ENCODE assay signal across 35 cellular contexts in the genomic region with DNA sequence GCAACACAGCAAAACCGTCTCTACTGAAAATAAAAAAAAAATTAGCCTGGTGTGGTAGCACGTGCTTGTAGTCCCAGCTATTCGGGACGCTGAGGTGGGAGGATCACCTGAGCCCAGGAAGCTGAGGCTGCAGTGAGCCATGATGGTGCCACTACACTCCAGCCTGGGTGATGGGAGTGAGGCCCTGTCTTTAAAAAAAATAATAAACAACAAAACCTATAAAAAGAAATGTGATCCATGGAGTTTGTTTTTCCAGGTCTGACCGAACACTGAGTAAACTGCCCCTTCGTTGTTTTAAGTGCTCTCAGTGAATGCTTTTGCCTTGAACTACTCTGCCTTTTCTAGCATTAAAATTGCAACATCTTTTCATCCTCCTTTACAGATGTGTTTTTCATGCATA.
"Had no signal": no experiment of that assay in that cellular context is flagged by ENCODE, and none has a peak within 500 bp of the region (broad histone marks: within the 10 kb centered on the region; RNA-seq: fewer than 3 reads in every experiment).

No MANE protein-coding gene starts in this region.

- H3K4me2 ChIP-seq: KMS-11, PC-9 had no signal

- H3K9me3 Mint-ChIP-seq: activated CD4-positive, alpha-beta memory T cell treated with anti-CD3 and anti-CD28 coated beads, Interleukin-2, amount 10 ng/mL, durations not matched to agents 7 days and 5 days; activated naive CD4-positive, alpha-beta T cell treated with anti-CD3 and anti-CD28 coated beads, Interleukin-2, amount 50 U/mL, for 24 hours; activated naive CD8-positive, alpha-beta T cell treated with anti-CD3 and anti-CD28 coated beads, Interleukin-2, amount 10 ng/mL, durations not matched to agents 7 days and 5 days; activated T-helper 2 cell treated with anti-CD3 and anti-CD28 coated beads, Interferon-gamma antibody, Interleukin-2, Interleukin-4, amounts not matched to agents 10 μg/mL and 5 μg/mL and 100 μg/mL, durations not matched to agents 14 hours and 24 hours and 36 hours; T-cell had no signal

- H3K4me1 Mint-ChIP-seq: activated naive CD4-positive, alpha-beta T cell treated with anti-CD3 and anti-CD28 coated beads, Interleukin-2, amount 50 U/mL, for 24 hours had no signal

- H3K4me3 Mint-ChIP-seq: activated CD4-positive, alpha-beta memory T cell treated with anti-CD3 and anti-CD28 coated beads, Interleukin-2, amount 10 ng/mL, durations not matched to agents 7 days and 5 days; activated CD8-positive, alpha-beta memory T cell treated with anti-CD3 and anti-CD28 coated beads, Interleukin-2, amount 10 ng/mL, durations not matched to agents 7 days and 5 days; activated naive CD4-positive, alpha-beta T cell treated with anti-CD3 and anti-CD28 coated beads, Interleukin-2, amount 50 U/mL, for 24 hours; activated naive CD8-positive, alpha-beta T cell treated with anti-CD3 and anti-CD28 coated beads, Interleukin-2, amount 10 ng/mL, durations not matched to agents 7 days and 5 days; T-cell had no signal

- H3K27me3 ChIP-seq: ascending aorta, cardiac muscle cell had no signal

- H3K4me3 ChIP-seq: ascending aorta, cardiac muscle cell, PC-9 had no signal

- ATAC-seq: activated CD8-positive, alpha-beta memory T cell treated with anti-CD3 and anti-CD28 coated beads, Interleukin-2, amount 10 ng/mL, durations not matched to agents 7 days and 5 days; Right ventricle myocardium inferior; SK-N-SH treated with all-trans-retinoic acid at 6 μM for 48 hours; T-cell had no signal

- H3K27me3 Mint-ChIP-seq: activated CD4-positive, alpha-beta memory T cell treated with anti-CD3 and anti-CD28 coated beads, Interleukin-2, amount 10 ng/mL, durations not matched to agents 7 days and 5 days; activated CD8-positive, alpha-beta memory T cell treated with anti-CD3 and anti-CD28 coated beads, Interleukin-2, amount 10 ng/mL, durations not matched to agents 7 days and 5 days; activated naive CD4-positive, alpha-beta T cell treated with anti-CD3 and anti-CD28 coated beads, Interleukin-2, amount 50 U/mL, for 24 hours; activated naive CD8-positive, alpha-beta T cell treated with anti-CD3 and anti-CD28 coated beads, Interleukin-2, amount 10 ng/mL, durations not matched to agents 7 days and 5 days; T-cell had no signal

- H3K27ac Mint-ChIP-seq: activated CD4-positive, alpha-beta memory T cell treated with anti-CD3 and anti-CD28 coated beads, Interleukin-2, amount 10 ng/mL, durations not matched to agents 7 days and 5 days; activated CD8-positive, alpha-beta memory T cell treated with anti-CD3 and anti-CD28 coated beads, Interleukin-2, amount 10 ng/mL, durations not matched to agents 7 days and 5 days; activated naive CD4-positive, alpha-beta T cell treated with anti-CD3 and anti-CD28 coated beads, Interleukin-2, amount 50 U/mL, for 24 hours; activated naive CD8-positive, alpha-beta T cell treated with anti-CD3 and anti-CD28 coated beads, Interleukin-2, amount 10 ng/mL, durations not matched to agents 7 days and 5 days; activated T-helper 2 cell treated with anti-CD3 and anti-CD28 coated beads, Interferon-gamma antibody, Interleukin-2, Interleukin-4, amounts not matched to agents 10 μg/mL and 5 μg/mL and 100 μg/mL, durations not matched to agents 14 hours and 24 hours and 36 hours; T-cell had no signal

- H3K9me3 ChIP-seq: ascending aorta had no signal

- H3K9ac ChIP-seq: KMS-11 had no signal

- DNase-seq: activated CD4-positive, alpha-beta memory T cell treated with anti-CD3 and anti-CD28 coated beads, Interleukin-2, amount 10 ng/mL, durations not matched to agents 7 days and 5 days; activated CD4-positive, alpha-beta T cell treated with anti-CD3 and anti-CD28 coated beads for 1 hour; activated CD4-positive, alpha-beta T cell treated with anti-CD3 and anti-CD28 coated beads for 48 hours; activated CD4-positive, CD25-positive, alpha-beta regulatory T cell; activated CD8-positive, alpha-beta memory T cell treated with anti-CD3 and anti-CD28 coated beads for 24 hours; activated CD8-positive, alpha-beta memory T cell treated with anti-CD3 and anti-CD28 coated beads, Interleukin-2, amount 10 ng/mL, durations not matched to agents 7 days and 5 days; activated CD8-positive, alpha-beta memory T cell treated with anti-CD3 and anti-CD28 coated beads, Interleukin-2, amount 50 U/mL, for 48 hours; activated gamma-delta T cell; activated naive CD4-positive, alpha-beta T cell treated with Interleukin-2 at 50 U/mL for 16 hours; activated naive CD8-positive, alpha-beta T cell treated with anti-CD3 and anti-CD28 coated beads, Interleukin-2, amount 10 ng/mL, durations not matched to agents 7 days and 5 days; activated T-cell treated with anti-CD3 and anti-CD28 coated beads, Interleukin-2, amount 50 U/mL, for 1 hour; amygdala; MM.1S; MV-4-11; NCI-H1092; NCI-H1436 treated with DMSO at 0.1 percent for 48 hours; NCI-H1694 treated with DMSO at 0.1 percent for 48 hours; NCI-H2029; NCI-H345; NCI-H524 treated with DMSO at 0.1 percent for 48 hours; NK-92 treated with Interleukin-12 subunit alpha and Interleukin-12 subunit beta, amount 100 ng/mL, for 24 hours; PC-9; SIG-M5; T-cell; T-helper 2 cell; T-helper 9 cell; WERI-Rb-1 had no signal

- H3K27ac ChIP-seq: ascending aorta, cardiac muscle cell, KMS-11, PC-9, RWPE1, WERI-Rb-1 had no signal

- H2AFZ ChIP-seq: PC-9 had no signal
